21 cellular contexts compared by ENCODE assay signal in genomic region chr3:154926721-154927120, GRCh38.
A peak's percentile ranks its signal among the peaks of the same experiment; 100 is the strongest.
DNase-seq lines count a peak whose midpoint lies in the region; TF ChIP-seq lines count a peak whose summit lies in the region.
"Had no signal": no experiment of that assay in that cellular context is flagged by ENCODE, and none has a peak within 500 bp of the region (broad histone marks: within the 10 kb centered on the region; RNA-seq: fewer than 3 reads in every experiment).

No MANE protein-coding gene starts in this region.

- no CpG with 5 or more reads among the region's 1 CpG for WGBS in neuronal stem cell (ENCODE audit: extremely low coverage in 2 of 2, insufficient read length in 2 of 2, insufficient replicate concordance in 1 of 2), 2 donors

- TF ChIP-seq CTCF in breast epithelium (IDR thresholded peaks at IDR 0.05) (no peak), MCF 10A (IDR thresholded peaks at IDR 0.05; ENCODE audit: unreplicated experiment) (no peak), foreskin fibroblast (IDR thresholded peaks at IDR 0.05; ENCODE audit: low read depth, low read length) (no peak)

- H2BK12ac ChIP-seq in neuronal stem cell (ENCODE audit: low read length) = no peak overlapping the region

- H4K91ac ChIP-seq in neuronal stem cell (ENCODE audit: low read depth, low read length, poor library complexity) = no peak overlapping the region

- H4K8ac ChIP-seq in neuronal stem cell (ENCODE audit: low read depth, low read length) = no peak overlapping the region

- H3K27ac Mint-ChIP-seq in MCF 10A (ENCODE audit: low read depth, unreplicated experiment) = no peak overlapping the region
- H3K27ac Mint-ChIP-seq: CD4-positive, CD25-positive, alpha-beta regulatory T cell had no signal

- H3K27ac ChIP-seq in breast epithelium = peak overlapping the region; percentile 9 to 26
- no peak overlapping the region for H3K27ac ChIP-seq in neuronal stem cell (replicated peaks; ENCODE audit: low read length)
- H3K27ac ChIP-seq: Peyer's patch had no signal

- H3K4me2 ChIP-seq in neuronal stem cell (ENCODE audit: insufficient read depth, low read length, poor library complexity, severe bottlenecking) = no peak overlapping the region

- no peaks in the 10 kb centered on the region for H3K36me3 Mint-ChIP-seq in MCF 10A (ENCODE audit: insufficient read depth, unreplicated experiment)
- H3K36me3 Mint-ChIP-seq: CD4-positive, CD25-positive, alpha-beta regulatory T cell had no signal

- no peak overlapping the region for H2AFZ ChIP-seq in neuronal stem cell (ENCODE audit: low read length)

- H3K18ac ChIP-seq in neuronal stem cell (ENCODE audit: low read length) = no peak overlapping the region

- no peak overlapping the region for H3K4ac ChIP-seq in neuronal stem cell (ENCODE audit: low read length)

- BruUV-seq in MCF 10A (replicated peaks; lab: Mats Ljungman, UMichigan) = no TSS peak

- no peaks in the 10 kb centered on the region for H3K36me3 ChIP-seq in breast epithelium
- H3K36me3 ChIP-seq in neuronal stem cell (replicated peaks in 1 of 2; ENCODE audit: control insufficient read depth in 2 of 2, insufficient read depth in 2 of 2, low read length in 2 of 2) = no peaks in the 10 kb centered on the region
- H3K36me3 ChIP-seq: BE2C, Peyer's patch had no signal

- no peaks in the 10 kb centered on the region for H3K79me1 ChIP-seq in neuronal stem cell (ENCODE audit: low read depth, low read length)

- H3K9me3 ChIP-seq in breast epithelium = no peaks in the 10 kb centered on the region
- H3K9me3 ChIP-seq in neuronal stem cell (replicated peaks in 1 of 2; ENCODE audit: control insufficient read depth in 2 of 2, insufficient read depth in 1 of 2, low read depth in 1 of 2, low read length in 2 of 2) = no peaks in the 10 kb centered on the region
- H3K9me3 ChIP-seq: BE2C, Caco-2, Peyer's patch had no signal

- H3K14ac ChIP-seq in neuronal stem cell (ENCODE audit: low read length) = no peak overlapping the region

- peaks cover 8% of the 10 kb centered on the region for H3K4me1 Mint-ChIP-seq in MCF 10A (ENCODE audit: insufficient read depth, unreplicated experiment)
- H3K4me1 Mint-ChIP-seq: CD4-positive, CD25-positive, alpha-beta regulatory T cell had no signal

- H2BK15ac ChIP-seq in neuronal stem cell (ENCODE audit: low read length) = no peak overlapping the region

- CTCF ChIA-PET in MCF 10A (lab: Yijun Ruan, JAX) = interaction anchor here (0.5 to 1.4 kb wide), 6 partner anchors 21 to 396 kb away, joined by 3 to 5 read pairs (median 4); no protein-coding TSS in a partner anchor

- intact Hi-C loops in breast epithelium (cut with DNase I; ENCODE audit: low total_unique reads) (no loop called here), MCF 10A (cut with micrococcal nuclease) (no loop called here)

- DNase-seq in breast epithelium (ENCODE audit: low spot score in 2 of 2) (no peak), MCF 10A (ENCODE audit: unreplicated experiment) (no peak), dedifferentiated amniotic fluid mesenchymal stem cell (ENCODE audit: extremely low spot score) (peak; percentile 51), fibroblast of the conjunctiva (ENCODE audit: low read depth) (peak; percentile 24), neuronal stem cell (ENCODE audit: low spot score) (no peak), NCI-H524 (lab: John Stamatoyannopoulos, UW) (no peak), foreskin fibroblast (no peak)
- no peak for DNase-seq in stimulated activated CD4-positive, alpha-beta T cell treated with anti-CD3 and anti-CD28 coated beads, Interleukin-4, amount 100 ng/mL, for 24 hours
- DNase-seq: 8988T; BE2C; Caco-2; CD4-positive, CD25-positive, alpha-beta regulatory T cell; DMS153; GOT3; IMR-90; NCI-H1417 treated with DMSO at 0.1 percent for 48 hours; NCI-H1930; NCI-H446; NCI-H69; Peyer's patch had no signal

- no peak overlapping the region for H2AK5ac ChIP-seq in neuronal stem cell (ENCODE audit: low read depth, low read length)

- H3K9me3 Mint-ChIP-seq in MCF 10A (ENCODE audit: unreplicated experiment) = no peaks in the 10 kb centered on the region

- TF ChIP-seq POLR2A in breast epithelium (IDR thresholded peaks at IDR 0.05) = no peak

- no peak overlapping the region for H2BK120ac ChIP-seq in neuronal stem cell (ENCODE audit: low read depth, low read length)

- H3K4me3 Mint-ChIP-seq in MCF 10A (ENCODE audit: unreplicated experiment) = no peak overlapping the region
- H3K4me3 Mint-ChIP-seq: CD4-positive, CD25-positive, alpha-beta regulatory T cell had no signal

- H3K23ac ChIP-seq in neuronal stem cell (ENCODE audit: low read depth, low read length, poor library complexity) = no peak overlapping the region

- H3K27me3 Mint-ChIP-seq in MCF 10A (ENCODE audit: insufficient read depth, unreplicated experiment) = no peaks in the 10 kb centered on the region
- H3K27me3 Mint-ChIP-seq: CD4-positive, CD25-positive, alpha-beta regulatory T cell had no signal

- no peak overlapping the region for H2BK5ac ChIP-seq in neuronal stem cell (ENCODE audit: low read length)

- H3K27me3 ChIP-seq in breast epithelium (no peaks in the 10 kb centered on the region), neuronal stem cell (ENCODE audit: control insufficient read depth in 3 of 3, insufficient read depth in 3 of 3, low read depth in 1 of 3, low read length in 3 of 3) (no peaks in the 10 kb centered on the region)
- H3K27me3 ChIP-seq: BE2C, Peyer's patch had no signal

- no peak overlapping the region for H3K4me3 ChIP-seq in breast epithelium
- no peak overlapping the region for H3K4me3 ChIP-seq in neuronal stem cell (ENCODE audit: low read length in 2 of 2)
- no peak overlapping the region for H3K4me3 ChIP-seq in foreskin fibroblast (ENCODE audit: low read depth in 1 of 2, low read length in 2 of 2)
- H3K4me3 ChIP-seq: GM12878, Peyer's patch had no signal

- H3K9ac ChIP-seq in neuronal stem cell (ENCODE audit: low read depth, low read length, poor library complexity) = no peak overlapping the region

- POLR2A ChIA-PET in MCF 10A (lab: Yijun Ruan, JAX) = interaction anchor here (0.8 to 1.1 kb wide), 2 partner anchors 28 to 45 kb away, joined by 3 read pairs; no protein-coding TSS in a partner anchor

- H3K4me1 ChIP-seq in breast epithelium = peaks cover 0 to 9% of the 10 kb centered on the region in 2 donors
- no peaks in the 10 kb centered on the region for H3K4me1 ChIP-seq in neuronal stem cell (ENCODE audit: control insufficient read depth in 2 of 2, insufficient read depth in 1 of 2, low read depth in 1 of 2, low read length in 2 of 2)
- H3K4me1 ChIP-seq: BE2C, Caco-2, Peyer's patch had no signal

Comparison
In these comparisons a context has a peak if more than half of its experiments do, and no peak if none do; other contexts are left out.
1. DNase-seq: peak in dedifferentiated amniotic fluid mesenchymal stem cell (single experiment) and fibroblast of the conjunctiva (single experiment); none in breast epithelium (0 of 2), MCF 10A (single experiment), neuronal stem cell (single experiment), NCI-H524 (0 of 2), stimulated activated CD4-positive, alpha-beta T cell treated with anti-CD3 and anti-CD28 coated beads, Interleukin-4, amount 100 ng/mL, for 24 hours (single experiment) and foreskin fibroblast (0 of 2).